1 cellular context compared by ENCODE assay signal in genomic region chr5:11062379-11062778, GRCh38.
TF ChIP-seq lines count a peak whose summit lies in the region.

No MANE protein-coding gene starts in this region.

TF ChIP-seq in GM23338, 12 proteins besides CTCF, POLR2A, EP300 and RAD21 (continued from another document):
- no peak for TF ChIP-seq REST (IDR thresholded peaks at IDR 0.05; ENCODE audit: unreplicated experiment)
- no peak for TF ChIP-seq ZNF462 (CRISPR knock-in tag; IDR thresholded peaks at IDR 0.05)
- no peak for TF ChIP-seq ZNF114 (CRISPR knock-in tag; IDR thresholded peaks at IDR 0.05)
- no peak for TF ChIP-seq POLR2AphosphoS5 (IDR thresholded peaks at IDR 0.05; ENCODE audit: low read depth)
